Comparison of ENCODE assay signal across 14 cellular contexts in genomic region chr13:49140910-49141611, GRCh38.
DNase-seq lines count a peak whose midpoint lies in the region; ATAC-seq and TF ChIP-seq lines count a peak whose summit lies in the region.
"Had no signal": no experiment of that assay in that cellular context is flagged by ENCODE, and none has a peak within 500 bp of the region (broad histone marks: within the 10 kb centered on the region; RNA-seq: fewer than 3 reads in every experiment).

No MANE protein-coding gene starts in this region.

- no peak for DNase-seq in activated T-cell treated with anti-CD3 and anti-CD28 coated beads, Interleukin-2, amount 50 U/mL, for 24 hours
- DNase-seq in activated T-cell treated with anti-CD3 and anti-CD28 coated beads for 4 hours (no peak), T-cell (no peak), DMS114 treated with DMSO at 0.1 percent for 48 hours (lab: John Stamatoyannopoulos, UW; ENCODE audit: unreplicated experiment) (no peak), tibial artery (no peak)
- DNase-seq in stimulated activated naive B cell treated with anti-CD40 and anti-IgM and Interleukin-4, amounts not matched to agents 10 μg/mL and 1 μg/mL and 100 μg/mL, for 72 hours = no peak
- DNase-seq: activated CD4-positive, alpha-beta T cell treated with anti-CD3 and anti-CD28 coated beads, Interleukin-2, amount 50 U/mL, for 48 hours; lower lobe of right lung; NCI-H1436; spleen had no signal

- H3K4me3 Mint-ChIP-seq in activated T-cell treated with anti-CD3 and anti-CD28 coated beads, Interleukin-2, amount 50 U/mL, for 24 hours = no peak overlapping the region
- no peak overlapping the region for H3K4me3 Mint-ChIP-seq in T-cell
- no peak overlapping the region for H3K4me3 Mint-ChIP-seq in dendritic cell treated with granulocyte-macrophage colony-stimulating factor and Interleukin-4, amounts not matched to agents 40 ng/mL and 50 ng/mL, for 4 days
- peak overlapping the region; percentile 12 to 15 for H3K4me3 Mint-ChIP-seq in stimulated activated naive B cell treated with anti-CD40 and anti-IgM and Interleukin-4, amounts not matched to agents 10 μg/mL and 1 μg/mL and 100 μg/mL, for 72 hours
- H3K4me3 Mint-ChIP-seq: CD14-positive monocyte had no signal

- CTCF ChIA-PET in T-cell (lab: Charles Lee) = no interaction called here

- H3K27ac Mint-ChIP-seq in activated T-cell treated with anti-CD3 and anti-CD28 coated beads, Interleukin-2, amount 50 U/mL, for 24 hours = peak overlapping the region; percentile 88
- H3K27ac Mint-ChIP-seq in T-cell = peak overlapping the region; percentile 76 to 84
- peak overlapping the region; percentile 25 for H3K27ac Mint-ChIP-seq in dendritic cell treated with granulocyte-macrophage colony-stimulating factor and Interleukin-4, amounts not matched to agents 40 ng/mL and 50 ng/mL, for 4 days
- peak overlapping the region; percentile 52 for H3K27ac Mint-ChIP-seq in stimulated activated naive B cell treated with anti-CD40 and anti-IgM and Interleukin-4, amounts not matched to agents 10 μg/mL and 1 μg/mL and 100 μg/mL, for 72 hours

- H3K4me3 ChIP-seq in tibial artery = no peak overlapping the region
- H3K4me3 ChIP-seq: lower lobe of right lung, spleen had no signal

- no peak overlapping the region for H3K27ac ChIP-seq in tibial artery
- H3K27ac ChIP-seq: lower lobe of right lung had no signal

- no peak for TF ChIP-seq CTCF in tibial artery (IDR thresholded peaks at IDR 0.05)

- H3K9me3 Mint-ChIP-seq in activated T-cell treated with anti-CD3 and anti-CD28 coated beads, Interleukin-2, amount 50 U/mL, for 24 hours = no peaks in the 10 kb centered on the region
- no peaks in the 10 kb centered on the region for H3K9me3 Mint-ChIP-seq in T-cell
- H3K9me3 Mint-ChIP-seq in dendritic cell treated with granulocyte-macrophage colony-stimulating factor and Interleukin-4, amounts not matched to agents 40 ng/mL and 50 ng/mL, for 4 days = no peaks in the 10 kb centered on the region
- no peaks in the 10 kb centered on the region for H3K9me3 Mint-ChIP-seq in stimulated activated naive B cell treated with anti-CD40 and anti-IgM and Interleukin-4, amounts not matched to agents 10 μg/mL and 1 μg/mL and 100 μg/mL, for 72 hours
- H3K9me3 Mint-ChIP-seq: CD14-positive monocyte had no signal

- H3K4me1 ChIP-seq in tibial artery = no peaks in the 10 kb centered on the region
- H3K4me1 ChIP-seq: lower lobe of right lung had no signal

- H3K27me3 ChIP-seq in tibial artery = no peaks in the 10 kb centered on the region
- H3K27me3 ChIP-seq: spleen had no signal

- H3K36me3 Mint-ChIP-seq in activated T-cell treated with anti-CD3 and anti-CD28 coated beads, Interleukin-2, amount 50 U/mL, for 24 hours (ENCODE audit: low read depth) = peaks cover 87% of the 10 kb centered on the region
- H3K36me3 Mint-ChIP-seq in T-cell = peaks cover 57% of the 10 kb centered on the region
- H3K36me3 Mint-ChIP-seq in dendritic cell treated with granulocyte-macrophage colony-stimulating factor and Interleukin-4, amounts not matched to agents 40 ng/mL and 50 ng/mL, for 4 days (ENCODE audit: low read depth) = peaks cover 72% of the 10 kb centered on the region
- peaks cover 31 to 43% of the 10 kb centered on the region in 2 donors for H3K36me3 Mint-ChIP-seq in stimulated activated naive B cell treated with anti-CD40 and anti-IgM and Interleukin-4, amounts not matched to agents 10 μg/mL and 1 μg/mL and 100 μg/mL, for 72 hours

- H3K36me3 ChIP-seq in tibial artery = peaks cover 27 to 48% (median 39%) of the 10 kb centered on the region in 3 donors

- H3K9me3 ChIP-seq in tibial artery = no peaks in the 10 kb centered on the region
- H3K9me3 ChIP-seq: lower lobe of right lung, spleen had no signal

- ATAC-seq in T-cell (replicated peaks in 1 of 4) (no peak), GM21717 (IDR thresholded peaks at IDR 0.05; ENCODE audit: unreplicated experiment) (no peak)
- ATAC-seq in stimulated activated naive B cell treated with anti-CD40 and anti-IgM and Interleukin-4, amounts not matched to agents 10 μg/mL and 1 μg/mL and 100 μg/mL, for 72 hours (replicated peaks) = peak; percentile 98 to 99
- ATAC-seq: HCT116, lower lobe of right lung had no signal

- intact Hi-C loops in dendritic cell treated with granulocyte-macrophage colony-stimulating factor and Interleukin-4, amounts not matched to agents 40 ng/mL and 50 ng/mL, for 4 days (cut with micrococcal nuclease) = no loop called here
- intact Hi-C loops in tibial artery (cut with DNase I; ENCODE audit: low total_unique reads) = no loop called here

- POLR2A ChIA-PET in T-cell (lab: Charles Lee) = interaction anchor here in 1 of 2 donors (0.8 kb wide), 1 partner anchor 847 kb away, joined by 4 read pairs; no protein-coding TSS in a partner anchor

- H3K27me3 Mint-ChIP-seq in activated T-cell treated with anti-CD3 and anti-CD28 coated beads, Interleukin-2, amount 50 U/mL, for 24 hours = no peaks in the 10 kb centered on the region
- H3K27me3 Mint-ChIP-seq in T-cell = no peaks in the 10 kb centered on the region
- H3K27me3 Mint-ChIP-seq in dendritic cell treated with granulocyte-macrophage colony-stimulating factor and Interleukin-4, amounts not matched to agents 40 ng/mL and 50 ng/mL, for 4 days = no peaks in the 10 kb centered on the region
- no peaks in the 10 kb centered on the region for H3K27me3 Mint-ChIP-seq in stimulated activated naive B cell treated with anti-CD40 and anti-IgM and Interleukin-4, amounts not matched to agents 10 μg/mL and 1 μg/mL and 100 μg/mL, for 72 hours

- H3K4me1 Mint-ChIP-seq in activated T-cell treated with anti-CD3 and anti-CD28 coated beads, Interleukin-2, amount 50 U/mL, for 24 hours (ENCODE audit: low read depth) = peaks cover 44% of the 10 kb centered on the region
- peaks cover 35 to 40% (median 38%) of the 10 kb centered on the region in 3 donors for H3K4me1 Mint-ChIP-seq in T-cell
- H3K4me1 Mint-ChIP-seq in dendritic cell treated with granulocyte-macrophage colony-stimulating factor and Interleukin-4, amounts not matched to agents 40 ng/mL and 50 ng/mL, for 4 days (ENCODE audit: low read depth) = peaks cover 14% of the 10 kb centered on the region
- peaks cover 11 to 24% of the 10 kb centered on the region in 2 donors for H3K4me1 Mint-ChIP-seq in stimulated activated naive B cell treated with anti-CD40 and anti-IgM and Interleukin-4, amounts not matched to agents 10 μg/mL and 1 μg/mL and 100 μg/mL, for 72 hours

Comparison
In these comparisons a context has a peak if more than half of its experiments do, and no peak if none do; other contexts are left out.
1. H3K27ac Mint-ChIP-seq: peak in every context shown above with its lines; median percentile 88 in activated T-cell treated with anti-CD3 and anti-CD28 coated beads, Interleukin-2, amount 50 U/mL, for 24 hours; 80 in T-cell; 52 in stimulated activated naive B cell treated with anti-CD40 and anti-IgM and Interleukin-4, amounts not matched to agents 10 μg/mL and 1 μg/mL and 100 μg/mL, for 72 hours; 25 in dendritic cell treated with granulocyte-macrophage colony-stimulating factor and Interleukin-4, amounts not matched to agents 40 ng/mL and 50 ng/mL, for 4 days.
2. H3K4me3 Mint-ChIP-seq: peak in stimulated activated naive B cell treated with anti-CD40 and anti-IgM and Interleukin-4, amounts not matched to agents 10 μg/mL and 1 μg/mL and 100 μg/mL, for 72 hours (2 of 2); none in activated T-cell treated with anti-CD3 and anti-CD28 coated beads, Interleukin-2, amount 50 U/mL, for 24 hours (single experiment), T-cell (0 of 3) and dendritic cell treated with granulocyte-macrophage colony-stimulating factor and Interleukin-4, amounts not matched to agents 40 ng/mL and 50 ng/mL, for 4 days (single experiment).
3. ATAC-seq: peak in stimulated activated naive B cell treated with anti-CD40 and anti-IgM and Interleukin-4, amounts not matched to agents 10 μg/mL and 1 μg/mL and 100 μg/mL, for 72 hours (2 of 2); none in T-cell (0 of 4) and GM21717 (single experiment).